Comparison of ENCODE assay signal across 1 cellular context in the genomic region with DNA sequence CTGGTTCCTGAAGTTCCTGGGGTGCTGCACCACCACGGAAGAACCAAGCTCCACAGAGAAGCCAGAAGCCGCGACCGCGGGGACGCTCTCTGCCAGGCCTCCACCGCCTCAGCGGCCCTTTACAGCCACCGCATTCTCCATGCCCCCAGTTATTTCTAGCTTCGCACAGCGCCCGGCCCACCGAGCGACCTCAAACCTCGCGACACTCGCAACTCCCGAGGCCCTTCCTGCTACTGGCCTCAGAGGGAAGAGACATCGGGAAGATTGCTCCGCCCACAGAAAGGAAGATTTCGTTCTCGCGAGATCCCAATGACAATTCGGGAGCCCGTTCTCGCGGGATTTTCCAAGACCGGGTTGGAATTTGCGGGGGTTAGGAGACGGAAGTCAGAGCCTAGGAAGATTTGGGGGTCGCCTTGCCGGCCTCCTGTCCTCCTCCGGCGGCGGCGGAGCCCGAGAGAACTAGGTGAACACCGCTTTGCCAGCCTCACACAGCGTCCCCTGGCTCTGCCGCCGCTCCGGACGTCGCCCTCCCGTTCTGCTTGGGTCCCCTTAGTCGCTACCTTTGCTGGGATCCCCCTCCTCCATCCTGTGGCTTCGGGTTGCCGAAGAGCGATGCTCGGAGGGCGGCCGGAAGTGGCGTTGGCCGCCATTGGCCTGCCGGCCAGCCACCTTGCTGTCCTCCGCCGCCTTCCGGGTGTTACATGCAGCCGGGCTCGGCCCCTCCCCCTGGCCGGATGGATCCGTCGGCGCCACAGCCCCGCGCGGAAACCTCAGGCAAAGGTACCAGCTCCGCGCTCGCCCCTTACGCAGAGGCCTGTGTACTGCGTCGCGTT.
A peak's percentile ranks its signal among the peaks of the same experiment; 100 is the strongest.
TF ChIP-seq lines count a peak whose summit lies in the region.

A gene with protein sequence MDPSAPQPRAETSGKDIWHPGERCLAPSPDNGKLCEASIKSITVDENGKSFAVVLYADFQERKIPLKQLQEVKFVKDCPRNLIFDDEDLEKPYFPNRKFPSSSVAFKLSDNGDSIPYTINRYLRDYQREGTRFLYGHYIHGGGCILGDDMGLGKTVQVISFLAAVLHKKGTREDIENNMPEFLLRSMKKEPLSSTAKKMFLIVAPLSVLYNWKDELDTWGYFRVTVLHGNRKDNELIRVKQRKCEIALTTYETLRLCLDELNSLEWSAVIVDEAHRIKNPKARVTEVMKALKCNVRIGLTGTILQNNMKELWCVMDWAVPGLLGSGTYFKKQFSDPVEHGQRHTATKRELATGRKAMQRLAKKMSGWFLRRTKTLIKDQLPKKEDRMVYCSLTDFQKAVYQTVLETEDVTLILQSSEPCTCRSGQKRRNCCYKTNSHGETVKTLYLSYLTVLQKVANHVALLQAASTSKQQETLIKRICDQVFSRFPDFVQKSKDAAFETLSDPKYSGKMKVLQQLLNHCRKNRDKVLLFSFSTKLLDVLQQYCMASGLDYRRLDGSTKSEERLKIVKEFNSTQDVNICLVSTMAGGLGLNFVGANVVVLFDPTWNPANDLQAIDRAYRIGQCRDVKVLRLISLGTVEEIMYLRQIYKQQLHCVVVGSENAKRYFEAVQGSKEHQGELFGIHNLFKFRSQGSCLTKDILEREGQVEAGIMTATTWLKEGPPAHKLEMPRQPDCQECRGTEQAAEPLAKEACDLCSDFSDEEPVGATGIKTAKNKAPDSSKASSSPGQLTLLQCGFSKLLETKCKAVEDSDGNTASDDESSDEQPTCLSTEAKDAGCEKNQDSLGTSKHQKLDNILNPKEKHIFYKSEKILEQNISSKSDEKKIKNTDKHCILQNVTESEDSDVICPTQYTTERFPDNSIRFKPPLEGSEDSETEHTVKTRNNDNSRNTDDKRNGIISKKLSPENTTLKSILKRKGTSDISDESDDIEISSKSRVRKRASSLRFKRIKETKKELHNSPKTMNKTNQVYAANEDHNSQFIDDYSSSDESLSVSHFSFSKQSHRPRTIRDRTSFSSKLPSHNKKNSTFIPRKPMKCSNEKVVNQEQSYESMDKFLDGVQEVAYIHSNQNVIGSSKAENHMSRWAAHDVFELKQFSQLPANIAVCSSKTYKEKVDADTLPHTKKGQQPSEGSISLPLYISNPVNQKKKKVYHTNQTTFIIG (N-terminal part only) (plus strand): TSS at position 387 of the 833 bp plus-strand sequence. CDS start 348 bp downstream, at position 735.

TF ChIP-seq in HepG2, 621 proteins besides CTCF, POLR2A, EP300 and RAD21 (continued from another document and continues in another):
- TF ChIP-seq, protein P1, sequence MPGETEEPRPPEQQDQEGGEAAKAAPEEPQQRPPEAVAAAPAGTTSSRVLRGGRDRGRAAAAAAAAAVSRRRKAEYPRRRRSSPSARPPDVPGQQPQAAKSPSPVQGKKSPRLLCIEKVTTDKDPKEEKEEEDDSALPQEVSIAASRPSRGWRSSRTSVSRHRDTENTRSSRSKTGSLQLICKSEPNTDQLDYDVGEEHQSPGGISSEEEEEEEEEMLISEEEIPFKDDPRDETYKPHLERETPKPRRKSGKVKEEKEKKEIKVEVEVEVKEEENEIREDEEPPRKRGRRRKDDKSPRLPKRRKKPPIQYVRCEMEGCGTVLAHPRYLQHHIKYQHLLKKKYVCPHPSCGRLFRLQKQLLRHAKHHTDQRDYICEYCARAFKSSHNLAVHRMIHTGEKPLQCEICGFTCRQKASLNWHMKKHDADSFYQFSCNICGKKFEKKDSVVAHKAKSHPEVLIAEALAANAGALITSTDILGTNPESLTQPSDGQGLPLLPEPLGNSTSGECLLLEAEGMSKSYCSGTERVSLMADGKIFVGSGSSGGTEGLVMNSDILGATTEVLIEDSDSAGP (CRISPR knock-in tag; IDR thresholded peaks at IDR 0.05; ENCODE audit: borderline replicate concordance): peak; percentile 93
- TF ChIP-seq KMT2A (CRISPR knock-in tag; IDR thresholded peaks at IDR 0.05) (peak; percentile 100), TRIM24 (CRISPR knock-in tag; IDR thresholded peaks at IDR 0.05) (no peak), MED1 (CRISPR knock-in tag; IDR thresholded peaks at IDR 0.05) (peak; percentile 70), ATF7-NPFF (CRISPR knock-in tag; IDR thresholded peaks at IDR 0.05; ENCODE audit: low read depth) (peak; percentile 58), ZSCAN9 (CRISPR knock-in tag; IDR thresholded peaks at IDR 0.05; ENCODE audit: borderline replicate concordance) (peak; percentile 43; the same call in 1 of the 2 replicates), ZNF251 (CRISPR knock-in tag; IDR thresholded peaks at IDR 0.05) (no peak), RARA (CRISPR knock-in tag; IDR thresholded peaks at IDR 0.05) (peak; percentile 48), CHD2 (IDR thresholded peaks at IDR 0.05; ENCODE audit: low read depth, low read length) (peak; percentile 99), SNAPC2 (CRISPR knock-in tag; IDR thresholded peaks at IDR 0.05) (peak; percentile 92), HCFC1 (IDR thresholded peaks at IDR 0.05; ENCODE audit: low read depth, low read length) (peak; percentile 76), ZNF230 (CRISPR knock-in tag; IDR thresholded peaks at IDR 0.05) (no peak), TCF7L2 (IDR thresholded peaks at IDR 0.05; ENCODE audit: low read depth, low read length) (no peak), ZNF431 (CRISPR knock-in tag; IDR thresholded peaks at IDR 0.05; ENCODE audit: borderline replicate concordance, low read depth) (0 out of 2 replicates have a peak, but pooled peaks have one; percentile 47), ZNF205 (CRISPR knock-in tag; IDR thresholded peaks at IDR 0.05) (0 out of 2 replicates have a peak, but pooled peaks have one; percentile 66), GFI1 (CRISPR knock-in tag; IDR thresholded peaks at IDR 0.05; ENCODE audit: borderline replicate concordance) (peak; percentile 67), FOXC1 (CRISPR knock-in tag; IDR thresholded peaks at IDR 0.05; ENCODE audit: borderline replicate concordance) (no peak; the same call in 1 of the 2 replicates), ZNF333 (CRISPR knock-in tag; IDR thresholded peaks at IDR 0.05; ENCODE audit: borderline replicate concordance) (peak; percentile 98), ZNF253 (CRISPR knock-in tag; IDR thresholded peaks at IDR 0.05; ENCODE audit: borderline replicate concordance) (peak; percentile 70; the same call in 1 of the 2 replicates)
- TF ChIP-seq, protein P2, sequence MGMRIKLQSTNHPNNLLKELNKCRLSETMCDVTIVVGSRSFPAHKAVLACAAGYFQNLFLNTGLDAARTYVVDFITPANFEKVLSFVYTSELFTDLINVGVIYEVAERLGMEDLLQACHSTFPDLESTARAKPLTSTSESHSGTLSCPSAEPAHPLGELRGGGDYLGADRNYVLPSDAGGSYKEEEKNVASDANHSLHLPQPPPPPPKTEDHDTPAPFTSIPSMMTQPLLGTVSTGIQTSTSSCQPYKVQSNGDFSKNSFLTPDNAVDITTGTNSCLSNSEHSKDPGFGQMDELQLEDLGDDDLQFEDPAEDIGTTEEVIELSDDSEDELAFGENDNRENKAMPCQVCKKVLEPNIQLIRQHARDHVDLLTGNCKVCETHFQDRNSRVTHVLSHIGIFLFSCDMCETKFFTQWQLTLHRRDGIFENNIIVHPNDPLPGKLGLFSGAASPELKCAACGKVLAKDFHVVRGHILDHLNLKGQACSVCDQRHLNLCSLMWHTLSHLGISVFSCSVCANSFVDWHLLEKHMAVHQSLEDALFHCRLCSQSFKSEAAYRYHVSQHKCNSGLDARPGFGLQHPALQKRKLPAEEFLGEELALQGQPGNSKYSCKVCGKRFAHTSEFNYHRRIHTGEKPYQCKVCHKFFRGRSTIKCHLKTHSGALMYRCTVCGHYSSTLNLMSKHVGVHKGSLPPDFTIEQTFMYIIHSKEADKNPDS (CRISPR knock-in tag; IDR thresholded peaks at IDR 0.05): no peak
- TF ChIP-seq, protein P3, sequence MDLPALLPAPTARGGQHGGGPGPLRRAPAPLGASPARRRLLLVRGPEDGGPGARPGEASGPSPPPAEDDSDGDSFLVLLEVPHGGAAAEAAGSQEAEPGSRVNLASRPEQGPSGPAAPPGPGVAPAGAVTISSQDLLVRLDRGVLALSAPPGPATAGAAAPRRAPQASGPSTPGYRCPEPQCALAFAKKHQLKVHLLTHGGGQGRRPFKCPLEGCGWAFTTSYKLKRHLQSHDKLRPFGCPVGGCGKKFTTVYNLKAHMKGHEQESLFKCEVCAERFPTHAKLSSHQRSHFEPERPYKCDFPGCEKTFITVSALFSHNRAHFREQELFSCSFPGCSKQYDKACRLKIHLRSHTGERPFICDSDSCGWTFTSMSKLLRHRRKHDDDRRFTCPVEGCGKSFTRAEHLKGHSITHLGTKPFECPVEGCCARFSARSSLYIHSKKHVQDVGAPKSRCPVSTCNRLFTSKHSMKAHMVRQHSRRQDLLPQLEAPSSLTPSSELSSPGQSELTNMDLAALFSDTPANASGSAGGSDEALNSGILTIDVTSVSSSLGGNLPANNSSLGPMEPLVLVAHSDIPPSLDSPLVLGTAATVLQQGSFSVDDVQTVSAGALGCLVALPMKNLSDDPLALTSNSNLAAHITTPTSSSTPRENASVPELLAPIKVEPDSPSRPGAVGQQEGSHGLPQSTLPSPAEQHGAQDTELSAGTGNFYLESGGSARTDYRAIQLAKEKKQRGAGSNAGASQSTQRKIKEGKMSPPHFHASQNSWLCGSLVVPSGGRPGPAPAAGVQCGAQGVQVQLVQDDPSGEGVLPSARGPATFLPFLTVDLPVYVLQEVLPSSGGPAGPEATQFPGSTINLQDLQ (CRISPR knock-in tag; IDR thresholded peaks at IDR 0.05): no peak
- TF ChIP-seq, protein P4, sequence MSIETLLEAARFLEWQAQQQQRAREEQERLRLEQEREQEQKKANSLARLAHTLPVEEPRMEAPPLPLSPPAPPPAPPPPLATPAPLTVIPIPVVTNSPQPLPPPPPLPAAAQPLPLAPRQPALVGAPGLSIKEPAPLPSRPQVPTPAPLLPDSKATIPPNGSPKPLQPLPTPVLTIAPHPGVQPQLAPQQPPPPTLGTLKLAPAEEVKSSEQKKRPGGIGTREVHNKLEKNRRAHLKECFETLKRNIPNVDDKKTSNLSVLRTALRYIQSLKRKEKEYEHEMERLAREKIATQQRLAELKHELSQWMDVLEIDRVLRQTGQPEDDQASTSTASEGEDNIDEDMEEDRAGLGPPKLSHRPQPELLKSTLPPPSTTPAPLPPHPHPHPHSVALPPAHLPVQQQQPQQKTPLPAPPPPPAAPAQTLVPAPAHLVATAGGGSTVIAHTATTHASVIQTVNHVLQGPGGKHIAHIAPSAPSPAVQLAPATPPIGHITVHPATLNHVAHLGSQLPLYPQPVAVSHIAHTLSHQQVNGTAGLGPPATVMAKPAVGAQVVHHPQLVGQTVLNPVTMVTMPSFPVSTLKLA (IDR thresholded peaks at IDR 0.05): no peak
- TF ChIP-seq, protein P5, sequence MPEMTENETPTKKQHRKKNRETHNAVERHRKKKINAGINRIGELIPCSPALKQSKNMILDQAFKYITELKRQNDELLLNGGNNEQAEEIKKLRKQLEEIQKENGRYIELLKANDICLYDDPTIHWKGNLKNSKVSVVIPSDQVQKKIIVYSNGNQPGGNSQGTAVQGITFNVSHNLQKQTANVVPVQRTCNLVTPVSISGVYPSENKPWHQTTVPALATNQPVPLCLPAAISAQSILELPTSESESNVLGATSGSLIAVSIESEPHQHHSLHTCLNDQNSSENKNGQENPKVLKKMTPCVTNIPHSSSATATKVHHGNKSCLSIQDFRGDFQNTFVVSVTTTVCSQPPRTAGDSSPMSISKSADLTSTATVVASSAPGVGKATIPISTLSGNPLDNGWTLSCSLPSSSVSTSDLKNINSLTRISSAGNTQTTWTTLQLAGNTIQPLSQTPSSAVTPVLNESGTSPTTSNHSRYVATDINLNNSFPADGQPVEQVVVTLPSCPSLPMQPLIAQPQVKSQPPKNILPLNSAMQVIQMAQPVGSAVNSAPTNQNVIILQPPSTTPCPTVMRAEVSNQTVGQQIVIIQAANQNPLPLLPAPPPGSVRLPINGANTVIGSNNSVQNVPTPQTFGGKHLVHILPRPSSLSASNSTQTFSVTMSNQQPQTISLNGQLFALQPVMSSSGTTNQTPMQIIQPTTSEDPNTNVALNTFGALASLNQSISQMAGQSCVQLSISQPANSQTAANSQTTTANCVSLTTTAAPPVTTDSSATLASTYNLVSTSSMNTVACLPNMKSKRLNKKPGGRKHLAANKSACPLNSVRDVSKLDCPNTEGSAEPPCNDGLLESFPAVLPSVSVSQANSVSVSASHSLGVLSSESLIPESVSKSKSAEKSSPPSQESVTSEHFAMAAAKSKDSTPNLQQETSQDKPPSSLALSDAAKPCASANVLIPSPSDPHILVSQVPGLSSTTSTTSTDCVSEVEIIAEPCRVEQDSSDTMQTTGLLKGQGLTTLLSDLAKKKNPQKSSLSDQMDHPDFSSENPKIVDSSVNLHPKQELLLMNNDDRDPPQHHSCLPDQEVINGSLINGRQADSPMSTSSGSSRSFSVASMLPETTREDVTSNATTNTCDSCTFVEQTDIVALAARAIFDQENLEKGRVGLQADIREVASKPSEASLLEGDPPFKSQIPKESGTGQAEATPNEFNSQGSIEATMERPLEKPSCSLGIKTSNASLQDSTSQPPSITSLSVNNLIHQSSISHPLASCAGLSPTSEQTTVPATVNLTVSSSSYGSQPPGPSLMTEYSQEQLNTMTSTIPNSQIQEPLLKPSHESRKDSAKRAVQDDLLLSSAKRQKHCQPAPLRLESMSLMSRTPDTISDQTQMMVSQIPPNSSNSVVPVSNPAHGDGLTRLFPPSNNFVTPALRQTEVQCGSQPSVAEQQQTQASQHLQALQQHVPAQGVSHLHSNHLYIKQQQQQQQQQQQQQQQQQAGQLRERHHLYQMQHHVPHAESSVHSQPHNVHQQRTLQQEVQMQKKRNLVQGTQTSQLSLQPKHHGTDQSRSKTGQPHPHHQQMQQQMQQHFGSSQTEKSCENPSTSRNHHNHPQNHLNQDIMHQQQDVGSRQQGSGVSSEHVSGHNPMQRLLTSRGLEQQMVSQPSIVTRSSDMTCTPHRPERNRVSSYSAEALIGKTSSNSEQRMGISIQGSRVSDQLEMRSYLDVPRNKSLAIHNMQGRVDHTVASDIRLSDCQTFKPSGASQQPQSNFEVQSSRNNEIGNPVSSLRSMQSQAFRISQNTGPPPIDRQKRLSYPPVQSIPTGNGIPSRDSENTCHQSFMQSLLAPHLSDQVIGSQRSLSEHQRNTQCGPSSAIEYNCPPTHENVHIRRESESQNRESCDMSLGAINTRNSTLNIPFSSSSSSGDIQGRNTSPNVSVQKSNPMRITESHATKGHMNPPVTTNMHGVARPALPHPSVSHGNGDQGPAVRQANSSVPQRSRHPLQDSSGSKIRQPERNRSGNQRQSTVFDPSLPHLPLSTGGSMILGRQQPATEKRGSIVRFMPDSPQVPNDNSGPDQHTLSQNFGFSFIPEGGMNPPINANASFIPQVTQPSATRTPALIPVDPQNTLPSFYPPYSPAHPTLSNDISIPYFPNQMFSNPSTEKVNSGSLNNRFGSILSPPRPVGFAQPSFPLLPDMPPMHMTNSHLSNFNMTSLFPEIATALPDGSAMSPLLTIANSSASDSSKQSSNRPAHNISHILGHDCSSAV (CRISPR knock-in tag; IDR thresholded peaks at IDR 0.05; ENCODE audit: borderline replicate concordance): no peak
- TF ChIP-seq, protein P6, sequence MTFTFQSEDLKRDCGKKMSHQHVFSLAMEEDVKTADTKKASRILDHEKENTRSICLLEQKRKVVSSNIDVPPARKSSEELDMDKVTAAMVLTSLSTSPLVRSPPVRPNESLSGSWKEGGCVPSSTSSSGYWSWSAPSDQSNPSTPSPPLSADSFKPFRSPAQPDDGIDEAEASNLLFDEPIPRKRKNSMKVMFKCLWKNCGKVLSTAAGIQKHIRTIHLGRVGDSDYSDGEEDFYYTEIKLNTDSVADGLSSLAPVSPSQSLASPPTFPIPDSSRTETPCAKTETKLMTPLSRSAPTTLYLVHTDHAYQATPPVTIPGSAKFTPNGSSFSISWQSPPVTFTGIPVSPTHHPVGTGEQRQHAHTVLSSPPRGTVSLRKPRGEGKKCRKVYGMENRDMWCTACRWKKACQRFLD (CRISPR knock-in tag; IDR thresholded peaks at IDR 0.05; ENCODE audit: borderline replicate concordance): peak; percentile 43; the same call in 1 of the 2 replicates
